2 cellular contexts compared by ENCODE assay signal in genomic region chr17:82315703-82316358, GRCh38.
TF ChIP-seq lines count a peak whose summit lies in the region.

No MANE protein-coding gene starts in this region.

TF ChIP-seq in IMR-90, 13 proteins besides CTCF, POLR2A, EP300 and RAD21:
- TF ChIP-seq MXI1 (IDR thresholded peaks at IDR 0.05; ENCODE audit: borderline replicate concordance, low read depth, low read length) (no peak), RFX5 (IDR thresholded peaks at IDR 0.05; ENCODE audit: low read depth, low read length) (no peak), SMC3 (IDR thresholded peaks at IDR 0.05; ENCODE audit: low read depth, low read length) (no peak), CEBPB (IDR thresholded peaks at IDR 0.05; ENCODE audit: low read depth, low read length) (no peak), RCOR1 (IDR thresholded peaks at IDR 0.05; ENCODE audit: insufficient replicate concordance, low read length) (no peak), MAZ (IDR thresholded peaks at IDR 0.05; ENCODE audit: borderline replicate concordance, low read depth, low read length) (no peak), BHLHE40 (IDR thresholded peaks at IDR 0.05; ENCODE audit: low read depth, low read length) (no peak), MAFK (IDR thresholded peaks at IDR 0.05; ENCODE audit: low read depth, low read length) (no peak), NFE2L2 (IDR thresholded peaks at IDR 0.05; ENCODE audit: low read depth, low read length) (no peak), FOS (IDR thresholded peaks at IDR 0.05; ENCODE audit: low read depth, low read length) (no peak), USF2 (IDR thresholded peaks at IDR 0.05; ENCODE audit: low read depth, low read length) (no peak), ELK1 (IDR thresholded peaks at IDR 0.05; ENCODE audit: borderline replicate concordance, low read depth, low read length) (no peak), CHD1 (IDR thresholded peaks at IDR 0.05; ENCODE audit: low read depth, low read length) (no peak)

TF ChIP-seq in SK-N-SH treated with all-trans-retinoic acid at 6 μM for 48 hours, 23 proteins besides CTCF, POLR2A, EP300 and RAD21:
- no peak for TF ChIP-seq OSR1 (CRISPR knock-in tag; IDR thresholded peaks at IDR 0.05)
- TF ChIP-seq BACH2 (CRISPR knock-in tag; IDR thresholded peaks at IDR 0.05; ENCODE audit: borderline replicate concordance) = no peak
- no peak for TF ChIP-seq PATZ1 (CRISPR knock-in tag; IDR thresholded peaks at IDR 0.05; ENCODE audit: borderline replicate concordance)
- TF ChIP-seq POU6F1 (CRISPR knock-in tag; IDR thresholded peaks at IDR 0.05; ENCODE audit: borderline replicate concordance, low read depth) = no peak
- TF ChIP-seq GLIS3 (CRISPR knock-in tag; IDR thresholded peaks at IDR 0.05) = no peak
- TF ChIP-seq ZC3H10 (CRISPR knock-in tag; IDR thresholded peaks at IDR 0.05) = no peak
- no peak for TF ChIP-seq CSRNP3 (CRISPR knock-in tag; IDR thresholded peaks at IDR 0.05)
- no peak for TF ChIP-seq CREB5 (CRISPR knock-in tag; IDR thresholded peaks at IDR 0.05; ENCODE audit: low read depth)
- TF ChIP-seq ARNTL (CRISPR knock-in tag; IDR thresholded peaks at IDR 0.05; ENCODE audit: borderline replicate concordance, low read depth) = no peak
- TF ChIP-seq ZFP30 (CRISPR knock-in tag; IDR thresholded peaks at IDR 0.05) = no peak
- no peak for TF ChIP-seq ZFP3 (CRISPR knock-in tag; IDR thresholded peaks at IDR 0.05)
TF ChIP-seq in SK-N-SH treated with all-trans-retinoic acid at 6 μM for 48 hours: peak in this region for 0.
